ENCODE assay signal across 30 cellular contexts in genomic region chr1:227399152-227399730, GRCh38.
"Had no signal": no experiment of that assay in that cellular context is flagged by ENCODE, and none has a peak within 500 bp of the region (broad histone marks: within the 10 kb centered on the region; RNA-seq: fewer than 3 reads in every experiment).

No MANE protein-coding gene starts in this region.

- H3K4me1 ChIP-seq: adrenal gland, body of pancreas had no signal

- H3K27me3 ChIP-seq: adrenal gland, body of pancreas had no signal

- H3K27ac ChIP-seq: adrenal gland, body of pancreas had no signal

- DNase-seq: activated CD4-positive, alpha-beta memory T cell treated with anti-CD3 and anti-CD28 coated beads, Interleukin-2, amount 10 ng/mL, durations not matched to agents 7 days and 5 days; activated CD4-positive, alpha-beta T cell treated with anti-CD3 and anti-CD28 coated beads for 1 hour; activated CD4-positive, alpha-beta T cell treated with anti-CD3 and anti-CD28 coated beads for 4 hours; activated CD4-positive, alpha-beta T cell treated with anti-CD3 and anti-CD28 coated beads, Interleukin-2, amount 10 ng/mL, durations not matched to agents 7 days and 5 days; activated CD4-positive, alpha-beta T cell treated with anti-CD3 and anti-CD28 coated beads, Interleukin-2, amount 50 U/mL, for 4 hours; activated CD8-positive, alpha-beta memory T cell treated with anti-CD3 and anti-CD28 coated beads, Interleukin-2, amount 50 U/mL, for 48 hours; activated gamma-delta T cell; activated naive CD4-positive, alpha-beta T cell; activated naive CD4-positive, alpha-beta T cell treated with anti-CD3 and anti-CD28 coated beads, Interleukin-2, amount 10 ng/mL, durations not matched to agents 7 days and 5 days; activated T-cell treated with anti-CD3 and anti-CD28 coated beads for 4 hours; activated T-cell treated with anti-CD3 and anti-CD28 coated beads, Interleukin-2, amount 50 U/mL, for 24 hours; activated T-cell treated with anti-CD3 and anti-CD28 coated beads, Interleukin-2, amount 50 U/mL, for 72 hours; adrenal gland; amygdala; aorta; body of pancreas; caudate nucleus; cortex of kidney; effector CD8-positive, alpha-beta T cell; foreskin fibroblast; head of caudate nucleus; T-helper 1 cell; T-helper 17 cell; T1000 had no signal

- FAIRE-seq: colon, endometrium, frontal cortex had no signal

- H3K9me3 ChIP-seq: adrenal gland, body of pancreas had no signal

- H3K4me3 ChIP-seq: adrenal gland, body of pancreas had no signal

- ATAC-seq: activated naive CD4-positive, alpha-beta T cell treated with anti-CD3 and anti-CD28 coated beads, Interleukin-2, amount 50 U/mL, for 72 hours; activated T-cell treated with anti-CD3 and anti-CD28 coated beads, Interleukin-2, amount 50 U/mL, for 72 hours; body of pancreas; esophagus mucosa; T-helper 17 cell; WTC11 had no signal

- H3K36me3 ChIP-seq: adrenal gland had no signal
